In genomic region chr2:146661494-146662096, GRCh38 we compare ENCODE assay signal across 7 cellular contexts.
DNase-seq lines count a peak whose midpoint lies in the region; ATAC-seq, FAIRE-seq and TF ChIP-seq lines count a peak whose summit lies in the region.

No MANE protein-coding gene starts in this region.

- H3K36me3 Mint-ChIP-seq in activated CD8-positive, alpha-beta memory T cell treated with anti-CD3 and anti-CD28 coated beads, Interleukin-2, amount 10 ng/mL, durations not matched to agents 7 days and 5 days = no peaks in the 10 kb centered on the region

- TF ChIP-seq EP300 in GM12878 (IDR thresholded peaks at IDR 0.05; ENCODE audit: borderline replicate concordance in 1 of 2, control insufficient read depth in 1 of 2, low read depth in 2 of 2, low read length in 2 of 2) = no peak

- H3K9me3 ChIP-seq in GM12878 (replicated peaks; ENCODE audit: control insufficient read depth, insufficient read depth, low read length) = no peaks in the 10 kb centered on the region
- no peaks in the 10 kb centered on the region for H3K9me3 ChIP-seq in lower lobe of right lung

- intact Hi-C loops in GM12878 (cut with micrococcal nuclease; ENCODE audit: unreplicated experiment) = no loop called here
- intact Hi-C loops in lower lobe of right lung (cut with DNase I) = no loop called here

- H3K4me3 ChIP-seq in GM12878 = no peak overlapping the region
- H3K4me3 ChIP-seq in lower lobe of right lung = no peak overlapping the region

- H4K20me1 ChIP-seq in GM12878 (ENCODE audit: control insufficient read depth, insufficient read depth) = no peaks in the 10 kb centered on the region

- H3K27me3 ChIP-seq in GM12878 (replicated peaks in 1 of 2; ENCODE audit: control insufficient read depth in 2 of 2, insufficient read depth in 2 of 2, low read length in 1 of 2) (no peaks in the 10 kb centered on the region), lower lobe of right lung (ENCODE audit: low read depth) (no peaks in the 10 kb centered on the region)

- H3K4me3 Mint-ChIP-seq in activated CD8-positive, alpha-beta memory T cell treated with anti-CD3 and anti-CD28 coated beads, Interleukin-2, amount 10 ng/mL, durations not matched to agents 7 days and 5 days = no peak overlapping the region

- H3K4me1 ChIP-seq in GM12878 (ENCODE audit: control insufficient read depth, insufficient read depth, low read length) = no peaks in the 10 kb centered on the region
- no peaks in the 10 kb centered on the region for H3K4me1 ChIP-seq in lower lobe of right lung

- no peaks in the 10 kb centered on the region for H3K4me1 Mint-ChIP-seq in activated CD8-positive, alpha-beta memory T cell treated with anti-CD3 and anti-CD28 coated beads, Interleukin-2, amount 10 ng/mL, durations not matched to agents 7 days and 5 days

- SMC1A ChIA-PET in GM12878 (lab: Charles Lee; ENCODE audit: uncharacterized antibody, unreplicated experiment) = interaction anchor here (0.7 kb wide), 2 partner anchors 73 to 86 kb away, joined by 3 read pairs; no protein-coding TSS in a partner anchor

- peak; percentile 37; the same call in 2 of the 3 replicates for TF ChIP-seq CTCF in GM12872 (IDR thresholded peaks at IDR 0.05; ENCODE audit: insufficient read depth, low read depth, low read length)
- peak; percentile 38 to 45 (median 42); a peak in 5 of 6 replicates for TF ChIP-seq CTCF in GM12878 (IDR thresholded peaks at IDR 0.05 in 2 of 3, conservative IDR thresholded peaks at IDR 0.05 in 1 of 3; ENCODE audit: control insufficient read depth in 2 of 3, extremely low read depth in 1 of 3, insufficient read depth in 1 of 3, low read depth in 3 of 3, low read length in 3 of 3)
- TF ChIP-seq CTCF in lower lobe of right lung (IDR thresholded peaks at IDR 0.05) = peak; percentile 53

- no peak overlapping the region for H2AFZ ChIP-seq in GM12878 (ENCODE audit: control insufficient read depth, low read depth, low read length)

- DNase-seq in NCI-H2029 (lab: John Stamatoyannopoulos, UW) (peak; percentile 25), GM12878 (ENCODE audit: low read depth, low spot score) (no peak), lower lobe of right lung (no peak), HuH-7 (ENCODE audit: low spot score) (no peak)
- no peak for DNase-seq in activated CD8-positive, alpha-beta memory T cell treated with anti-CD3 and anti-CD28 coated beads, Interleukin-2, amount 50 U/mL, for 4 hours
- DNase-seq in activated CD8-positive, alpha-beta memory T cell treated with anti-CD3 and anti-CD28 coated beads, Interleukin-2, amount 10 ng/mL, durations not matched to agents 7 days and 5 days = no peak

- no peak for FAIRE-seq in GM12878 (lab: Jason Lieb, UNC)

- no peak overlapping the region for H3K9ac ChIP-seq in GM12878 (ENCODE audit: control insufficient read depth, insufficient read depth, low read length)

- no peaks in the 10 kb centered on the region for H3K79me2 ChIP-seq in GM12878 (ENCODE audit: control insufficient read depth, insufficient read depth, low read length)

- RAD21 ChIA-PET in GM12878 (lab: Charles Lee; ENCODE audit: unreplicated experiment) = interaction anchor here (1.4 kb wide), 1 partner anchor 12 kb away, joined by 3 read pairs; no protein-coding TSS in a partner anchor

- CTCF ChIA-PET in GM12878 (lab: Yijun Ruan, JAX) = interaction anchor here (1.3 kb wide), 1 partner anchor 12 kb away, joined by 6 read pairs; no protein-coding TSS in a partner anchor
- CTCF ChIA-PET in activated CD8-positive, alpha-beta memory T cell treated with anti-CD3 and anti-CD28 coated beads, Interleukin-2, amount 10 ng/mL, durations not matched to agents 7 days and 5 days (lab: Charles Lee) = no interaction called here

- no peaks in the 10 kb centered on the region for H3K27me3 Mint-ChIP-seq in activated CD8-positive, alpha-beta memory T cell treated with anti-CD3 and anti-CD28 coated beads, Interleukin-2, amount 10 ng/mL, durations not matched to agents 7 days and 5 days

- no peak overlapping the region for H3K27ac ChIP-seq in GM12878 (ENCODE audit: control insufficient read depth, insufficient read depth)
- H3K27ac ChIP-seq in lower lobe of right lung = no peak overlapping the region

- in situ Hi-C loops in GM12878 (cut with MboI) = no loop called here

- no peaks in the 10 kb centered on the region for H3K36me3 ChIP-seq in GM12878 (ENCODE audit: control insufficient read depth in 2 of 2, insufficient read depth in 2 of 2, low read length in 1 of 2)
- H3K36me3 ChIP-seq in lower lobe of right lung = no peaks in the 10 kb centered on the region

- POLR2A ChIA-PET in GM12878 (lab: Charles Lee) = no interaction called here

- no peak for TF ChIP-seq POLR2A in GM12878 (IDR thresholded peaks at IDR 0.05; ENCODE audit: low read depth, low read length)

- no peaks in the 10 kb centered on the region for H3K9me3 Mint-ChIP-seq in activated CD8-positive, alpha-beta memory T cell treated with anti-CD3 and anti-CD28 coated beads, Interleukin-2, amount 10 ng/mL, durations not matched to agents 7 days and 5 days (ENCODE audit: low read depth)

- ATAC-seq in GM12878 (no peak), lower lobe of right lung (no peak)
- ATAC-seq in activated CD8-positive, alpha-beta memory T cell treated with anti-CD3 and anti-CD28 coated beads, Interleukin-2, amount 10 ng/mL, durations not matched to agents 7 days and 5 days = no peak

- no TSS peak for BruUV-seq in GM12878 (replicated peaks; lab: Mats Ljungman, UMichigan)

- TF ChIP-seq RAD21 in GM12878 (IDR thresholded peaks at IDR 0.05; ENCODE audit: insufficient read depth, low read depth, low read length) = peak; percentile 66

- no peak overlapping the region for H3K27ac Mint-ChIP-seq in activated CD8-positive, alpha-beta memory T cell treated with anti-CD3 and anti-CD28 coated beads, Interleukin-2, amount 10 ng/mL, durations not matched to agents 7 days and 5 days

- H3K4me2 ChIP-seq in GM12878 (ENCODE audit: control insufficient read depth, insufficient read depth) = no peak overlapping the region

TF ChIP-seq in GM12878, 131 proteins besides CTCF, POLR2A, EP300 and RAD21 (continues in another document):
- TF ChIP-seq SMC3 (IDR thresholded peaks at IDR 0.05; ENCODE audit: borderline replicate concordance, low read length) (peak; percentile 31; the same call in 1 of the 2 replicates), ZNF687 (IDR thresholded peaks at IDR 0.05) (no peak), BMI1 (IDR thresholded peaks at IDR 0.05; ENCODE audit: borderline replicate concordance) (no peak), ZNF274 (IDR thresholded peaks at IDR 0.05; ENCODE audit: insufficient read depth, insufficient read length) (no peak)
